In the genomic region with DNA sequence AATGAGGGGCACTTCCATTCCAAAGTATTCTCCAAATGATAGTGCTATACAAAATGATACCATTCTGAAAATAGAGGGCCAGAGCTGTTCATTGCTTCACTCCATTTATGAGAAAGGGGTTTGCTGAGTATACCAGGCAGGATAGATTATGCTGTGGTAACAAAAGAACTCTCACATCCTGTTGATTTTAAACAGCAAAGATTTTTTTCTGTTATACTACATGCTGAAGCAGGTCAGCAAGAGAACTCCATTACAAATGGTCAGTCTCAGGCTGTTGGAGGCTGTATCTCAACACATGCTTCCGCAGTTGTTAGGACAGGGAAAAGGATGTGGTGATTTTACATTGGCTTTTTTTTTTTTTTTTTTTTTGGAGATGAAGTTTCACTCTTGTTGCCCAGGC, we compare ENCODE assay signal across 1 cellular context.
TF ChIP-seq lines count a peak whose summit lies in the region.

No MANE protein-coding gene starts in this region.

TF ChIP-seq in IMR-90, 13 proteins besides CTCF, POLR2A, EP300 and RAD21:
- TF ChIP-seq BHLHE40 (IDR thresholded peaks at IDR 0.05; ENCODE audit: low read depth, low read length) (no peak), CEBPB (IDR thresholded peaks at IDR 0.05; ENCODE audit: low read depth, low read length) (no peak), RFX5 (IDR thresholded peaks at IDR 0.05; ENCODE audit: low read depth, low read length) (no peak), SMC3 (IDR thresholded peaks at IDR 0.05; ENCODE audit: low read depth, low read length) (no peak), NFE2L2 (IDR thresholded peaks at IDR 0.05; ENCODE audit: low read depth, low read length) (no peak), CHD1 (IDR thresholded peaks at IDR 0.05; ENCODE audit: low read depth, low read length) (no peak), RCOR1 (IDR thresholded peaks at IDR 0.05; ENCODE audit: insufficient replicate concordance, low read length) (no peak)
- TF ChIP-seq, protein P1, sequence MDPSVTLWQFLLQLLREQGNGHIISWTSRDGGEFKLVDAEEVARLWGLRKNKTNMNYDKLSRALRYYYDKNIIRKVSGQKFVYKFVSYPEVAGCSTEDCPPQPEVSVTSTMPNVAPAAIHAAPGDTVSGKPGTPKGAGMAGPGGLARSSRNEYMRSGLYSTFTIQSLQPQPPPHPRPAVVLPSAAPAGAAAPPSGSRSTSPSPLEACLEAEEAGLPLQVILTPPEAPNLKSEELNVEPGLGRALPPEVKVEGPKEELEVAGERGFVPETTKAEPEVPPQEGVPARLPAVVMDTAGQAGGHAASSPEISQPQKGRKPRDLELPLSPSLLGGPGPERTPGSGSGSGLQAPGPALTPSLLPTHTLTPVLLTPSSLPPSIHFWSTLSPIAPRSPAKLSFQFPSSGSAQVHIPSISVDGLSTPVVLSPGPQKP (IDR thresholded peaks at IDR 0.05; ENCODE audit: borderline replicate concordance, low read depth, low read length): no peak
- TF ChIP-seq, protein P2, sequence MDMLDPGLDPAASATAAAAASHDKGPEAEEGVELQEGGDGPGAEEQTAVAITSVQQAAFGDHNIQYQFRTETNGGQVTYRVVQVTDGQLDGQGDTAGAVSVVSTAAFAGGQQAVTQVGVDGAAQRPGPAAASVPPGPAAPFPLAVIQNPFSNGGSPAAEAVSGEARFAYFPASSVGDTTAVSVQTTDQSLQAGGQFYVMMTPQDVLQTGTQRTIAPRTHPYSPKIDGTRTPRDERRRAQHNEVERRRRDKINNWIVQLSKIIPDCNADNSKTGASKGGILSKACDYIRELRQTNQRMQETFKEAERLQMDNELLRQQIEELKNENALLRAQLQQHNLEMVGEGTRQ (IDR thresholded peaks at IDR 0.05; ENCODE audit: low read depth, low read length): no peak
